In the genomic region with DNA sequence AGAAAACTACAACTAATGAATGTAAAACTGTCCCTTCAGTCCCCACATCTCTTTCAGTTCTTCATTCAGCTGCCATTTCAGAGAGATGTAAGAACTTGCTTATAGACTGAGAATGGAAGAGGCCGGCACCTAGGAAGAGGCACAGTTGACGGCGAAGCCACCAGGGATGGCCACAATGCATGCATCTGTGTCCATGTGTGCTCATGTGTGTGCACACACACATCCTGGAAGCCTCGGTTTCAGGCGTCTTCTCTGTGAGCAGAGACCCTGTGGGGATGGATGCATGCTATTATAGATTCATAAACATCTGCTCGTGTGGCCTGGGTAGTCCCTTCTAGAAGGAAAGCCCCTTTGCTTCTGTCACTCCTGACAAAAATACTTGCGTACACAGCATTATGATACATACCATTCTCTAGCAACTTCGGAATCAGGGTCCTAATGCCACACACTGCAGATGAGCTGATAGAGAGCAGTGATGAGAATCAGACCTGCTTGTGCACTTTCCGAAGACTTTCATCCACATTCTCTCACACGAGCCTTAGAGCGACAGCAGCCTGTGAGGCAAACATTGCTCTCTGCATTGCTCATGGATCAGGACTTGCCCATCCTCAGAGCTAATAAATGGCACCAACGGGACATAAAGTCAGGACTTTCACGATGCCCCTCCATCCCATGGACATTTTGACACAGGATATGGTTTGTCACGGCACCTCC, we compare ENCODE assay signal across 21 cellular contexts. TPM values are rescaled to one million over a fixed set of nuclear protein-coding genes. Genes with fewer than 3 reads are reported as not detected.
A peak's percentile ranks its signal among the peaks of the same experiment; 100 is the strongest.
DNase-seq lines count a peak whose midpoint lies in the region; ATAC-seq and TF ChIP-seq lines count a peak whose summit lies in the region.
"Had no signal": no experiment of that assay in that cellular context is flagged by ENCODE, and none has a peak within 500 bp of the region (broad histone marks: within the 10 kb centered on the region; RNA-seq: fewer than 3 reads in every experiment).

No MANE protein-coding gene starts in this region.

- no peak for TF ChIP-seq POLR2A in ovary (IDR thresholded peaks at IDR 0.05)

- TF ChIP-seq CTCF in ovary (IDR thresholded peaks at IDR 0.05) = no peak

- H4K20me1 ChIP-seq in BLaER1 = no peaks in the 10 kb centered on the region

- H3K27ac ChIP-seq in BLaER1 (no peak overlapping the region), ovary (no peak overlapping the region)
- H3K27ac ChIP-seq: gastroesophageal sphincter, HL-60, neutrophil, skin epidermis had no signal

- no peak overlapping the region for H3K9ac ChIP-seq in BLaER1

- H3K36me3 ChIP-seq in BLaER1 (no peaks in the 10 kb centered on the region), ovary (no peaks in the 10 kb centered on the region)
- H3K36me3 ChIP-seq: gastroesophageal sphincter, neutrophil had no signal

- H3K27me3 ChIP-seq in BLaER1 (no peaks in the 10 kb centered on the region), ovary (no peaks in the 10 kb centered on the region)
- H3K27me3 ChIP-seq: gastroesophageal sphincter, neutrophil had no signal

- H3K4me3 ChIP-seq in BLaER1 (no peak overlapping the region), ovary (no peak overlapping the region)
- H3K4me3 ChIP-seq: gastroesophageal sphincter, skin epidermis had no signal

- no peaks in the 10 kb centered on the region for H3K9me3 ChIP-seq in BLaER1
- no peaks in the 10 kb centered on the region for H3K9me3 ChIP-seq in ovary
- H3K9me3 ChIP-seq: gastroesophageal sphincter, neutrophil had no signal

- H3K4me1 ChIP-seq in BLaER1 (peaks cover 50% of the 10 kb centered on the region), ovary (ENCODE audit: insufficient read depth) (peaks cover 3% of the 10 kb centered on the region)

- TF ChIP-seq EP300 in ovary (IDR thresholded peaks at IDR 0.05) = no peak

- H3K4me2 ChIP-seq in BLaER1 = peak overlapping the region; percentile 37

- ATAC-seq in GM18909 (IDR thresholded peaks at IDR 0.05; ENCODE audit: poor library complexity, unreplicated experiment) (peak; percentile 72), HG02610 (IDR thresholded peaks at IDR 0.05; ENCODE audit: unreplicated experiment) (peak; percentile 76), HG03460 (IDR thresholded peaks at IDR 0.05; ENCODE audit: unreplicated experiment) (peak; percentile 59), HG03280 (IDR thresholded peaks at IDR 0.05; ENCODE audit: unreplicated experiment) (no peak)
- ATAC-seq: gastroesophageal sphincter had no signal

- 71 to 75% (median 71%) methylated on average over 14 of the region's 14 CpGs for WGBS in ovary, 3 donors

- intact Hi-C loops in ovary (cut with DNase I) = no loop called here

- no peak for DNase-seq in ovary
- no peak for DNase-seq in NCI-H526 treated with DMSO at 0.1 percent for 48 hours (lab: John Stamatoyannopoulos, UW)
- DNase-seq in LoVo (ENCODE audit: low spot score) = no peak
- DNase-seq: 8988T; CD4-positive, alpha-beta memory T cell; H7; immature natural killer cell; mesenchymal stem cell; NCI-H1436 treated with DMSO at 0.1 percent for 48 hours; NCI-H510A treated with DMSO at 0.1 percent for 48 hours had no signal

RNA-seq across cellular contexts. Expression of a gene that starts 12.4 kb away (rescaled TPM):
- not detected for total RNA-seq in ovary
- under 1 TPM in 1 of 2 donors, not detected in 1; 0.25 TPM for polyA plus RNA-seq in ovary
- total RNA-seq: Daoy, gastroesophageal sphincter, subcutaneous adipose tissue had no signal
- polyA plus RNA-seq: immature natural killer cell had no signal

RNA-seq across cellular contexts. Expression of a gene that starts 17.7 kb away (rescaled TPM):
- total RNA-seq in ovary = 10 to 100 TPM in 5 of 7 donors, 1 to 10 TPM in 2; 7.4 to 16.1 (median 10.8) TPM
- 10 to 100 TPM in 1 of 2 donors, 1 to 10 TPM in 1; 6.3 to 18.0 TPM for polyA plus RNA-seq in ovary

RNA-seq across cellular contexts. Expression of a gene that starts 21.2 kb away (rescaled TPM):
- total RNA-seq in ovary = 1 to 10 TPM; 3.3 to 6.2 (median 4.8) TPM
- 1 to 10 TPM; 3.0 to 4.9 TPM for polyA plus RNA-seq in ovary

RNA-seq across cellular contexts. Expression of a gene that starts 33.4 kb away (rescaled TPM):
- total RNA-seq in ovary = 10 to 100 TPM in 2 of 7 donors, 1 to 10 TPM in 5; 3.8 to 11.7 (median 9.3) TPM
- polyA plus RNA-seq in ovary = 10 to 100 TPM in 1 of 2 donors, 1 to 10 TPM in 1; 4.8 to 10.3 TPM

RNA-seq across cellular contexts. Expression of a gene that starts 43.5 kb away (rescaled TPM):
- 1 to 10 TPM; 3.6 to 8.8 (median 6.7) TPM for total RNA-seq in ovary
- 1 to 10 TPM in 1 of 2 donors, under 1 TPM in 1; 0.98 to 6.5 TPM for polyA plus RNA-seq in ovary
